In genomic region chr2:105179469-105180372, GRCh38 we compare ENCODE assay signal across 1 cellular context.
TF ChIP-seq lines count a peak whose summit lies in the region.

No MANE protein-coding gene starts in this region.

TF ChIP-seq in K562, 482 proteins besides CTCF, POLR2A, EP300 and RAD21 (continued from another document and continues in another):
- no peak for TF ChIP-seq TSHZ1 (CRISPR knock-in tag; IDR thresholded peaks at IDR 0.05)
- TF ChIP-seq ZC3H11A (IDR thresholded peaks at IDR 0.05; ENCODE audit: low read depth, low read length), result no peak
- no peak for TF ChIP-seq BRCA1 (IDR thresholded peaks at IDR 0.05)
- TF ChIP-seq BRCA1 (CRISPR knock-in tag; IDR thresholded peaks at IDR 0.05), result no peak
- TF ChIP-seq ZNF124 (CRISPR knock-in tag; IDR thresholded peaks at IDR 0.05), result no peak
- no peak for TF ChIP-seq ARID4B (CRISPR knock-in tag; IDR thresholded peaks at IDR 0.05)
- TF ChIP-seq TRIM28 (IDR thresholded peaks at IDR 0.05), result no peak
- no peak for TF ChIP-seq XRCC5 (IDR thresholded peaks at IDR 0.05; ENCODE audit: low read depth, low read length)
- no peak for TF ChIP-seq RBM25 (IDR thresholded peaks at IDR 0.05; ENCODE audit: low read depth, low read length, severe bottlenecking)
- TF ChIP-seq SETDB1 (IDR thresholded peaks at IDR 0.05; ENCODE audit: low read length), result no peak
- TF ChIP-seq ZZZ3 (IDR thresholded peaks at IDR 0.05), result no peak
- TF ChIP-seq ZNF398 (CRISPR knock-in tag; IDR thresholded peaks at IDR 0.05), result no peak
- TF ChIP-seq ZNF217 (CRISPR knock-in tag; IDR thresholded peaks at IDR 0.05), result no peak
- no peak for TF ChIP-seq ZBTB34 (CRISPR knock-in tag; IDR thresholded peaks at IDR 0.05)
- no peak for TF ChIP-seq SRSF1 (IDR thresholded peaks at IDR 0.05; ENCODE audit: low read depth, low read length)
- TF ChIP-seq NUFIP1 (IDR thresholded peaks at IDR 0.05; ENCODE audit: partially characterized antibody), result no peak
- peak; percentile 72 for TF ChIP-seq C11orf30 (IDR thresholded peaks at IDR 0.05; ENCODE audit: low read depth)
- peak; percentile 23 for TF ChIP-seq DACH1 (IDR thresholded peaks at IDR 0.05; ENCODE audit: partially characterized antibody)
- TF ChIP-seq ATF3 (IDR thresholded peaks at IDR 0.05), result peak; percentile 80
- no peak for TF ChIP-seq ATF3 (CRISPR knock-in tag; conservative IDR thresholded peaks at IDR 0.05)
- TF ChIP-seq AFF4 (CRISPR knock-in tag; IDR thresholded peaks at IDR 0.05), result no peak
- no peak for TF ChIP-seq HES1 (IDR thresholded peaks at IDR 0.05; ENCODE audit: low read depth)
- no peak for TF ChIP-seq ZNF785 (CRISPR knock-in tag; IDR thresholded peaks at IDR 0.05)
- TF ChIP-seq SOX6 (IDR thresholded peaks at IDR 0.05), result peak; percentile 14; the same call in 1 of the 2 replicates
- no peak for TF ChIP-seq RAD51 (IDR thresholded peaks at IDR 0.05; ENCODE audit: borderline replicate concordance, low read depth)
- TF ChIP-seq CLOCK (CRISPR knock-in tag; IDR thresholded peaks at IDR 0.05; ENCODE audit: borderline replicate concordance), result no peak
- no peak for TF ChIP-seq HMG20A (CRISPR knock-in tag; conservative IDR thresholded peaks at IDR 0.05)
- no peak for TF ChIP-seq E2F6 (IDR thresholded peaks at IDR 0.05; ENCODE audit: borderline replicate concordance in 1 of 2, extremely low read depth in 1 of 2, insufficient read depth in 1 of 2, insufficient read length in 1 of 2, low read depth in 1 of 2, low read length in 1 of 2, poor library complexity in 1 of 2, severe bottlenecking in 1 of 2)
- TF ChIP-seq STAG1 (CRISPR knock-in tag; IDR thresholded peaks at IDR 0.05; ENCODE audit: borderline replicate concordance), result no peak
- no peak for TF ChIP-seq RBM15 (IDR thresholded peaks at IDR 0.05; ENCODE audit: insufficient read depth, low read length)
- TF ChIP-seq NFIC (IDR thresholded peaks at IDR 0.05), result peak; percentile 88
- TF ChIP-seq NR2C2 (CRISPR knock-in tag; IDR thresholded peaks at IDR 0.05), result no peak
- TF ChIP-seq NR2C2 (tag; IDR thresholded peaks at IDR 0.05), result no peak
- peak; percentile 52; the same call in 1 of the 2 replicates for TF ChIP-seq ATF7 (IDR thresholded peaks at IDR 0.05)
- peak; percentile 64 for TF ChIP-seq ARID1B (IDR thresholded peaks at IDR 0.05)
- TF ChIP-seq BACH1 (tag; IDR thresholded peaks at IDR 0.05), result no peak
- no peak for TF ChIP-seq SREBF1 (IDR thresholded peaks at IDR 0.05; ENCODE audit: borderline replicate concordance, low read depth, low read length)
- no peak for TF ChIP-seq PHB2 (IDR thresholded peaks at IDR 0.05; ENCODE audit: low read depth)
- peak; percentile 74 for TF ChIP-seq ZNF316 (IDR thresholded peaks at IDR 0.05)
- no peak for TF ChIP-seq NONO (IDR thresholded peaks at IDR 0.05; ENCODE audit: low read depth in 2 of 2, low read length in 1 of 2)
